29 cellular contexts compared by ENCODE assay signal in genomic region chr10:128627811-128628210, GRCh38.
"Had no signal": no experiment of that assay in that cellular context is flagged by ENCODE, and none has a peak within 500 bp of the region (broad histone marks: within the 10 kb centered on the region; RNA-seq: fewer than 3 reads in every experiment).

No MANE protein-coding gene starts in this region.

- H3K9me3 ChIP-seq: ovary, psoas muscle, right lobe of liver, sigmoid colon, stomach, thoracic aorta, thyroid gland, tibial nerve, upper lobe of right lung, uterus had no signal

- FAIRE-seq: small intestine had no signal

- H3K36me3 ChIP-seq: neural progenitor cell, ovary, right lobe of liver, sigmoid colon, stomach, thoracic aorta, thyroid gland, tibial nerve, upper lobe of right lung, uterus had no signal

- H3K4me3 ChIP-seq: neural progenitor cell, ovary, psoas muscle, right lobe of liver, sigmoid colon, stomach, thoracic aorta, thyroid gland, tibial nerve, upper lobe of right lung, uterus had no signal

- DNase-seq: naive B cell; naive thymus-derived CD8-positive, alpha-beta T cell; nephron progenitor cell; occipital lobe; ovary; posterior cingulate gyrus; psoas muscle; right cardiac atrium; right lobe of liver; sigmoid colon; small intestine; stimulated activated CD4-positive, alpha-beta T cell treated with anti-CD3 and anti-CD28 coated beads, Interleukin-15, amount 100 ng/mL, for 24 hours; stimulated activated CD4-positive, alpha-beta T cell treated with anti-CD3 and anti-CD28 coated beads, Interleukin-2, amount 100 ng/mL, for 24 hours; stimulated activated CD4-positive, alpha-beta T cell treated with anti-CD3 and anti-CD28 coated beads, Interleukin-2, amount 100 ng/mL, for 48 hours; stimulated activated CD4-positive, alpha-beta T cell treated with anti-CD3 and anti-CD28 coated beads, Interleukin-4, amount 100 ng/mL, for 24 hours; stimulated activated naive B cell treated with anti-CD40 and anti-IgM and Interleukin-4, amounts not matched to agents 10 μg/mL and 1 μg/mL and 100 μg/mL, for 72 hours; stimulated activated naive CD4-positive, alpha-beta T cell treated with Interleukin-2 at 50 U/mL for 16 hours; stomach; thyroid gland; upper lobe of right lung; uterus had no signal

- H3K4me1 Mint-ChIP-seq: naive B cell; naive thymus-derived CD8-positive, alpha-beta T cell; stimulated activated effector memory CD8-positive, alpha-beta T cell treated with anti-CD3 and anti-CD28 coated beads, Interleukin-12 subunit alpha, Interleukin-12 subunit beta, amount 100 ng/mL, for 72 hours; stimulated activated naive B cell treated with anti-CD40 and anti-IgM and Interleukin-4, amounts not matched to agents 10 μg/mL and 1 μg/mL and 100 μg/mL, for 72 hours had no signal

- H3K27ac Mint-ChIP-seq: naive thymus-derived CD8-positive, alpha-beta T cell; natural killer cell treated with Interleukin-12 subunit alpha and Interleukin-12 subunit beta and Interleukin-15 and Interleukin-18, amount 100 ng/mL, for 72 hours; neural progenitor cell; progenitor cell of endocrine pancreas; stimulated activated effector memory CD8-positive, alpha-beta T cell treated with anti-CD3 and anti-CD28 coated beads, Interleukin-12 subunit alpha, Interleukin-12 subunit beta, amount 100 ng/mL, for 72 hours; stimulated activated naive B cell treated with anti-CD40 and anti-IgM and Interleukin-4, amounts not matched to agents 10 μg/mL and 1 μg/mL and 100 μg/mL, for 72 hours; type B pancreatic cell had no signal

- H3K4me1 ChIP-seq: parathyroid adenoma, psoas muscle, right lobe of liver, stomach, thyroid gland, upper lobe of right lung, uterus had no signal

- H3K36me3 Mint-ChIP-seq: naive B cell; naive thymus-derived CD8-positive, alpha-beta T cell; natural killer cell treated with Interleukin-12 subunit alpha and Interleukin-12 subunit beta and Interleukin-15 and Interleukin-18, amount 100 ng/mL, for 72 hours; neural progenitor cell; stimulated activated effector memory CD8-positive, alpha-beta T cell treated with anti-CD3 and anti-CD28 coated beads, Interleukin-12 subunit alpha, Interleukin-12 subunit beta, amount 100 ng/mL, for 72 hours; stimulated activated naive B cell treated with anti-CD40 and anti-IgM and Interleukin-4, amounts not matched to agents 10 μg/mL and 1 μg/mL and 100 μg/mL, for 72 hours; type B pancreatic cell had no signal

- H3K9me3 Mint-ChIP-seq: naive thymus-derived CD8-positive, alpha-beta T cell; natural killer cell treated with Interleukin-12 subunit alpha and Interleukin-12 subunit beta and Interleukin-15 and Interleukin-18, amount 100 ng/mL, for 72 hours; nephron progenitor cell had no signal

- H3K27ac ChIP-seq: neural progenitor cell, ovary, parathyroid adenoma, psoas muscle, right lobe of liver, sigmoid colon, stomach, thoracic aorta, thyroid gland, tibial nerve, upper lobe of right lung, uterus had no signal

- H3K4me2 ChIP-seq: neural progenitor cell had no signal

- H3K9ac ChIP-seq: neural progenitor cell, parathyroid adenoma had no signal

- H3K4me3 Mint-ChIP-seq: naive thymus-derived CD8-positive, alpha-beta T cell; natural killer cell treated with Interleukin-12 subunit alpha and Interleukin-12 subunit beta and Interleukin-15 and Interleukin-18, amount 100 ng/mL, for 72 hours; nephron progenitor cell; neural progenitor cell; stimulated activated effector memory CD8-positive, alpha-beta T cell treated with anti-CD3 and anti-CD28 coated beads, Interleukin-12 subunit alpha, Interleukin-12 subunit beta, amount 100 ng/mL, for 72 hours; stimulated activated naive B cell treated with anti-CD40 and anti-IgM and Interleukin-4, amounts not matched to agents 10 μg/mL and 1 μg/mL and 100 μg/mL, for 72 hours; type B pancreatic cell had no signal

- ATAC-seq: naive thymus-derived CD8-positive, alpha-beta T cell; natural killer cell treated with Interleukin-12 subunit alpha and Interleukin-12 subunit beta and Interleukin-15 and Interleukin-18, amount 100 ng/mL, for 72 hours; psoas muscle; right cardiac atrium; right lobe of liver; stimulated activated effector memory CD8-positive, alpha-beta T cell treated with anti-CD3 and anti-CD28 coated beads, Interleukin-12 subunit alpha, Interleukin-12 subunit beta, amount 100 ng/mL, for 72 hours; stimulated activated naive B cell treated with anti-CD40 and anti-IgM and Interleukin-4, amounts not matched to agents 10 μg/mL and 1 μg/mL and 100 μg/mL, for 72 hours; upper lobe of right lung had no signal

- H3K27me3 ChIP-seq: neural progenitor cell, ovary, right lobe of liver, sigmoid colon, thyroid gland, tibial nerve, upper lobe of right lung, uterus had no signal

- H2AFZ ChIP-seq: neural progenitor cell, parathyroid adenoma had no signal

- H3K79me2 ChIP-seq: parathyroid adenoma had no signal
